ENCODE assay signal across 17 cellular contexts in genomic region chr15:23897091-23897490, GRCh38.
"Had no signal": no experiment of that assay in that cellular context is flagged by ENCODE, and none has a peak within 500 bp of the region (broad histone marks: within the 10 kb centered on the region; RNA-seq: fewer than 3 reads in every experiment).

No MANE protein-coding gene starts in this region.

- H3K36me3 ChIP-seq: brain microvascular endothelial cell, suprapubic skin had no signal

- H3K4me3 ChIP-seq: mucosa of descending colon, suprapubic skin had no signal

- H3K4me1 ChIP-seq: suprapubic skin had no signal

- H3K27me3 ChIP-seq: brain microvascular endothelial cell, suprapubic skin had no signal

- DNase-seq: activated B cell treated with CpG ODN at 0.5 μM for 24 hours; activated CD4-positive, alpha-beta memory T cell treated with anti-CD3 and anti-CD28 coated beads, Interleukin-2, amount 10 ng/mL, durations not matched to agents 7 days and 5 days; activated CD4-positive, alpha-beta T cell treated with anti-CD3 and anti-CD28 coated beads for 4 hours; activated CD8-positive, alpha-beta memory T cell treated with anti-CD3 and anti-CD28 coated beads, Interleukin-2, amount 10 ng/mL, durations not matched to agents 7 days and 5 days; activated naive CD4-positive, alpha-beta T cell; activated naive CD8-positive, alpha-beta T cell treated with anti-CD3 and anti-CD28 coated beads, Interleukin-2, amount 10 ng/mL, durations not matched to agents 7 days and 5 days; brain microvascular endothelial cell; central memory CD4-positive, alpha-beta T cell; cortex of kidney; effector CD4-positive, alpha-beta T cell; mesenchymal stem cell; mucosa of descending colon; naive B cell; stimulated activated CD4-positive, alpha-beta T cell treated with anti-CD3 and anti-CD28 coated beads, Interleukin-2, amount 100 ng/mL, for 24 hours; stimulated activated naive CD8-positive, alpha-beta T cell treated with anti-CD3 and anti-CD28 coated beads, Interleukin-15, Interleukin-2, amounts not matched to agents 100 U/mL and 50 U/mL, for 24 hours; SW 1271 had no signal

- H3K27ac ChIP-seq: brain microvascular endothelial cell, suprapubic skin had no signal
